1 cellular context compared by ENCODE assay signal in genomic region chr6:390914-391558, GRCh38.
TF ChIP-seq lines count a peak whose summit lies in the region.

No MANE protein-coding gene starts in this region.

TF ChIP-seq in GM12878, 131 proteins besides CTCF, POLR2A, EP300 and RAD21 (continued from another document and continues in another):
- TF ChIP-seq YBX1 (IDR thresholded peaks at IDR 0.05) (no peak), TCF12 (IDR thresholded peaks at IDR 0.05; ENCODE audit: low read depth, low read length) (no peak), ZBTB4 (CRISPR knock-in tag; IDR thresholded peaks at IDR 0.05) (no peak), ZBTB40 (IDR thresholded peaks at IDR 0.05; ENCODE audit: borderline replicate concordance) (no peak), IKZF2 (IDR thresholded peaks at IDR 0.05) (peak; percentile 53 to 59; a peak in 3 of 4 replicates), ATF7 (IDR thresholded peaks at IDR 0.05; ENCODE audit: low read depth) (peak; percentile 37; the same call in 1 of the 2 replicates), POLR2AphosphoS5 (IDR thresholded peaks at IDR 0.05; ENCODE audit: low read length) (peak; percentile 17; the same call in 1 of the 2 replicates), RELB (IDR thresholded peaks at IDR 0.05; ENCODE audit: low read depth) (0 out of 2 replicates have a peak, but pooled peaks have one; percentile 9), NRF1 (conservative IDR thresholded peaks at IDR 0.05; ENCODE audit: low read depth, low read length) (no peak), ESRRA (IDR thresholded peaks at IDR 0.05; ENCODE audit: low read length) (no peak), CBX3 (IDR thresholded peaks at IDR 0.05; ENCODE audit: borderline replicate concordance, low read depth) (no peak), CHD1 (IDR thresholded peaks at IDR 0.05; ENCODE audit: low read depth, low read length) (no peak), CREM (IDR thresholded peaks at IDR 0.05; ENCODE audit: low read depth) (no peak), BRCA1 (IDR thresholded peaks at IDR 0.05; ENCODE audit: low read depth, low read length) (no peak), EGR1 (IDR thresholded peaks at IDR 0.05; ENCODE audit: borderline replicate concordance in 1 of 2, low read depth in 2 of 2, low read length in 2 of 2) (no peak), NFXL1 (IDR thresholded peaks at IDR 0.05; ENCODE audit: borderline replicate concordance) (no peak; the same call in 1 of the 2 replicates), ATF2 (IDR thresholded peaks at IDR 0.05; ENCODE audit: low read length) (no peak), NBN (IDR thresholded peaks at IDR 0.05) (peak; percentile 14; the same call in 1 of the 2 replicates), SKIL (IDR thresholded peaks at IDR 0.05; ENCODE audit: low read depth, poor library complexity, severe bottlenecking) (no peak), LARP7 (IDR thresholded peaks at IDR 0.05) (peak; percentile 72), SIX5 (IDR thresholded peaks at IDR 0.05; ENCODE audit: low read depth, low read length, severe bottlenecking) (no peak), RCOR1 (conservative IDR thresholded peaks at IDR 0.05; ENCODE audit: low read depth, low read length) (no peak), SREBF2 (IDR thresholded peaks at IDR 0.05; ENCODE audit: low read length) (no peak), E2F4 (IDR thresholded peaks at IDR 0.05; ENCODE audit: low read depth, low read length) (no peak; the same call in none of the 2 replicates), BCL3 (IDR thresholded peaks at IDR 0.05; ENCODE audit: borderline replicate concordance, insufficient read depth, low read depth, low read length, poor library complexity, severe bottlenecking) (no peak), WRNIP1 (IDR thresholded peaks at IDR 0.05; ENCODE audit: borderline replicate concordance, low read depth, low read length) (no peak; the same call in 1 of the 2 replicates), SMARCA5 (IDR thresholded peaks at IDR 0.05) (no peak; the same call in 1 of the 2 replicates), KLF5 (IDR thresholded peaks at IDR 0.05; ENCODE audit: partially characterized antibody) (no peak), ZBTB33 (IDR thresholded peaks at IDR 0.05) (no peak), MTA2 (IDR thresholded peaks at IDR 0.05; ENCODE audit: low read depth) (0 out of 2 replicates have a peak, but pooled peaks have one; percentile 30), TCF3 (IDR thresholded peaks at IDR 0.05; ENCODE audit: borderline replicate concordance, insufficient read depth, low read depth, low read length) (no peak), FOXM1 (IDR thresholded peaks at IDR 0.05; ENCODE audit: low read depth, low read length) (no peak), SMC3 (IDR thresholded peaks at IDR 0.05; ENCODE audit: borderline replicate concordance, low read length) (no peak), CREB1 (IDR thresholded peaks at IDR 0.05; ENCODE audit: low read depth) (peak; percentile 30; the same call in 1 of the 2 replicates), ZNF24 (IDR thresholded peaks at IDR 0.05) (no peak; the same call in 1 of the 2 replicates), SMAD1 (IDR thresholded peaks at IDR 0.05; ENCODE audit: low read depth, partially characterized antibody) (no peak), MAX (IDR thresholded peaks at IDR 0.05; ENCODE audit: low read depth, low read length) (no peak), IRF5 (IDR thresholded peaks at IDR 0.05; ENCODE audit: borderline replicate concordance) (no peak), EZH2 (IDR thresholded peaks at IDR 0.05; ENCODE audit: borderline replicate concordance, control insufficient read depth, low read depth, low read length) (no peak)
